12 cellular contexts compared by ENCODE assay signal in genomic region chr7:150567846-150568245, GRCh38. TPM values are rescaled to one million over a fixed set of nuclear protein-coding genes. Genes with fewer than 3 reads are reported as not detected.
DNase-seq lines count a peak whose midpoint lies in the region; ATAC-seq lines count a peak whose summit lies in the region.
"Had no signal": no experiment of that assay in that cellular context is flagged by ENCODE, and none has a peak within 500 bp of the region (broad histone marks: within the 10 kb centered on the region; RNA-seq: fewer than 3 reads in every experiment).

No MANE protein-coding gene starts in this region.

- H3K36me3 ChIP-seq in stomach smooth muscle (ENCODE audit: control insufficient read depth in 2 of 2, insufficient read depth in 2 of 2, low read length in 2 of 2): peaks cover 0 to 3% of the 10 kb centered on the region in 2 donors

- no peaks in the 10 kb centered on the region for H3K4me1 ChIP-seq in stomach smooth muscle (ENCODE audit: control insufficient read depth, insufficient read depth, low read length)

- H3K4me1 Mint-ChIP-seq in activated naive CD8-positive, alpha-beta T cell treated with anti-CD3 and anti-CD28 coated beads for 36 hours: peaks cover 50% of the 10 kb centered on the region

- peaks cover 44% of the 10 kb centered on the region for H3K36me3 Mint-ChIP-seq in activated naive CD8-positive, alpha-beta T cell treated with anti-CD3 and anti-CD28 coated beads for 36 hours

- H3K27ac ChIP-seq in stomach smooth muscle (ENCODE audit: low read length): no peak overlapping the region

- H3K27me3 Mint-ChIP-seq in activated naive CD8-positive, alpha-beta T cell treated with anti-CD3 and anti-CD28 coated beads for 36 hours: no peaks in the 10 kb centered on the region

- ATAC-seq in left lobe of liver (peak; percentile 15), HG02973 (IDR thresholded peaks at IDR 0.05; ENCODE audit: unreplicated experiment) (no peak)

- H3K9me3 Mint-ChIP-seq in activated naive CD8-positive, alpha-beta T cell treated with anti-CD3 and anti-CD28 coated beads for 36 hours: peaks cover 7% of the 10 kb centered on the region
- H3K9me3 Mint-ChIP-seq: H9, nephron had no signal

- peak overlapping the region; percentile 94 for H3K27ac Mint-ChIP-seq in activated naive CD8-positive, alpha-beta T cell treated with anti-CD3 and anti-CD28 coated beads for 36 hours
- H3K27ac Mint-ChIP-seq: H9, nephron had no signal

- no peak for DNase-seq in Jurkat, Clone E6-1 (ENCODE audit: low read depth, low spot score)
- DNase-seq in activated naive CD8-positive, alpha-beta T cell treated with anti-CD3 and anti-CD28 coated beads for 36 hours: no peak
- DNase-seq in left lobe of liver (ENCODE audit: low spot score) (no peak), NCI-H128 (lab: John Stamatoyannopoulos, UW; ENCODE audit: unreplicated experiment) (no peak), C1 segment of cervical spinal cord (lab: John Stamatoyannopoulos, UW) (no peak), MV-4-11 (lab: John Stamatoyannopoulos, UW) (no peak)
- DNase-seq: DMS53, H9, hippocampal formation had no signal

- peak overlapping the region; percentile 21 to 40 for H3K9ac ChIP-seq in stomach smooth muscle (ENCODE audit: low read length in 2 of 2)

- H3K4me3 ChIP-seq in Jurkat, Clone E6-1 (ENCODE audit: low read length): peak overlapping the region; percentile 44
- H3K4me3 ChIP-seq in stomach smooth muscle (ENCODE audit: low read length in 2 of 2): peak overlapping the region; percentile 48 to 67

- H3K9me3 ChIP-seq in stomach smooth muscle (ENCODE audit: control insufficient read depth in 2 of 2, low read length in 2 of 2): no peaks in the 10 kb centered on the region

- peak overlapping the region; percentile 90 for H3K4me3 Mint-ChIP-seq in activated naive CD8-positive, alpha-beta T cell treated with anti-CD3 and anti-CD28 coated beads for 36 hours
- H3K4me3 Mint-ChIP-seq: H9 had no signal

- H3K27me3 ChIP-seq in stomach smooth muscle (ENCODE audit: control insufficient read depth in 1 of 2, insufficient read depth in 2 of 2, low read length in 2 of 2): no peaks in the 10 kb centered on the region

RNA-seq across cellular contexts. Expression of gene GIMAP4, which starts 0.7 kb away (rescaled TPM):
- polyA plus RNA-seq in Jurkat, Clone E6-1 (2012; ENCODE audit: insufficient read depth, insufficient read length): 168 TPM
- 10 to 100 TPM; 72.0 to 72.7 TPM for total RNA-seq in activated naive CD8-positive, alpha-beta T cell treated with anti-CD3 and anti-CD28 coated beads for 36 hours
- total RNA-seq in left lobe of liver: 9.8 TPM
- total RNA-seq: H9 had no signal

RNA-seq across cellular contexts. Expression of gene GIMAP7, which starts 53.2 kb away (rescaled TPM):
- 168 TPM for polyA plus RNA-seq in Jurkat, Clone E6-1 (2012; ENCODE audit: insufficient read depth, insufficient read length)
- 10 to 100 TPM; 36.1 to 37.9 TPM for total RNA-seq in activated naive CD8-positive, alpha-beta T cell treated with anti-CD3 and anti-CD28 coated beads for 36 hours
- 4.4 TPM for total RNA-seq in left lobe of liver
- total RNA-seq: H9 had no signal
